In the genomic region with DNA sequence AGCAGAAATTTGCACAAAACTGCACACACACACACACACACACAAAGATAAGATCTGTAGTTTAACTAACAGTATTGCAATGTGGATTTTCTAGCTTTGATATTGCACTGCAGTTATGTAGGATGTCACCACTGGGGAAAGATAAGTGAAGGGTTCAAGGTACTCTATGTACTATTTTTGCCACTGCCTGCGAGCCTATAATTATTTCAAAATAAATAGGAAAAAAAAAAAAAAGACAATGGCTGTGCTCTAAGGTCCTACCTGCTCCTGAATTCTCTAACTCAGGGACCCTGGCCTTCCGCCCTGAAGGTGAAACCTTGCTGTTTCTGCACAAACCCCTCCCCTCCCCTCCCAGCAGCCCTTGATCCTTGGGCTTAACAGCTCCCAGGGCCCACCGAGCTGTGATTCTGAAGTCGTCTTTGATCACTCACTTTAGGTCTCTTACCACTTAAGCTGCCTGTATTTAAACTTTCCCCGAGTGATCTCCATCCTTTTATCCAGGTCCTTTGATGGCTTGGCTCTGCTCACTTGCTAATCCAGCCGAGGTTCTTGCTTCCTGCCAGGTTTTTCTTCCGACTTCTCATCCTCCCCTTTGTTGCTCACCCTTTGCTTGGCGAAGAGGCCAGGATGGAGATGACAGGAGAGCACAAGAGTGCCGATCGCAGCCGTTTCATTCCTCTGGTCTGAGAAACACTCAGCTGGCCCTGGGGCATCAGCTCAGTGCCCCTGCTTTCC, we compare ENCODE assay signal across 2 cellular contexts.
TF ChIP-seq lines count a peak whose summit lies in the region.

No MANE protein-coding gene starts in this region.

TF ChIP-seq in H1, 55 proteins besides CTCF, POLR2A, EP300 and RAD21:
- 0 out of 2 replicates have a peak, but pooled peaks have one; percentile 15 for TF ChIP-seq SP1 (IDR thresholded peaks at IDR 0.05; ENCODE audit: low read depth, low read length)
- TF ChIP-seq HDAC2 (IDR thresholded peaks at IDR 0.05; ENCODE audit: borderline replicate concordance in 1 of 2, low read depth in 2 of 2, low read length in 2 of 2), result 0 out of 4 replicates have a peak, but pooled peaks of 1 of the 2 experiments have one; percentile 14
- TF ChIP-seq NANOG (IDR thresholded peaks at IDR 0.05; ENCODE audit: insufficient read depth, low read depth, low read length, poor library complexity, severe bottlenecking), result peak; percentile 69
- no peak for TF ChIP-seq SP2 (IDR thresholded peaks at IDR 0.05; ENCODE audit: low read length)

TF ChIP-seq in liver, 16 proteins besides CTCF, POLR2A, EP300 and RAD21:
- TF ChIP-seq YY1 (IDR thresholded peaks at IDR 0.05), result peak; percentile 63
- peak; percentile 71 to 78 for TF ChIP-seq HNF4A (conservative IDR thresholded peaks at IDR 0.05)
- TF ChIP-seq NR2F2 (IDR thresholded peaks at IDR 0.05), result no peak
- TF ChIP-seq TAF1 (conservative IDR thresholded peaks at IDR 0.05), result no peak
- TF ChIP-seq HNF4G (IDR thresholded peaks at IDR 0.05), result peak; percentile 32
- TF ChIP-seq SP1 (IDR thresholded peaks at IDR 0.05), result peak; percentile 83
- TF ChIP-seq, protein P1, sequence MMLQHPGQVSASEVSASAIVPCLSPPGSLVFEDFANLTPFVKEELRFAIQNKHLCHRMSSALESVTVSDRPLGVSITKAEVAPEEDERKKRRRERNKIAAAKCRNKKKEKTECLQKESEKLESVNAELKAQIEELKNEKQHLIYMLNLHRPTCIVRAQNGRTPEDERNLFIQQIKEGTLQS (IDR thresholded peaks at IDR 0.05), result peak; percentile 53
- peak; percentile 44 to 69 for TF ChIP-seq RXRA (IDR thresholded peaks at IDR 0.05)
- peak; percentile 21 to 45 for TF ChIP-seq JUND (IDR thresholded peaks at IDR 0.05)
- TF ChIP-seq FOXA1 (IDR thresholded peaks at IDR 0.05), result no peak
- no peak for TF ChIP-seq EGR1 (IDR thresholded peaks at IDR 0.05; ENCODE audit: low read depth in 2 of 2)
- TF ChIP-seq, protein P2, sequence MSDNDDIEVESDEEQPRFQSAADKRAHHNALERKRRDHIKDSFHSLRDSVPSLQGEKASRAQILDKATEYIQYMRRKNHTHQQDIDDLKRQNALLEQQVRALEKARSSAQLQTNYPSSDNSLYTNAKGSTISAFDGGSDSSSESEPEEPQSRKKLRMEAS (IDR thresholded peaks at IDR 0.05), result peak; percentile 23
- TF ChIP-seq, protein P3, sequence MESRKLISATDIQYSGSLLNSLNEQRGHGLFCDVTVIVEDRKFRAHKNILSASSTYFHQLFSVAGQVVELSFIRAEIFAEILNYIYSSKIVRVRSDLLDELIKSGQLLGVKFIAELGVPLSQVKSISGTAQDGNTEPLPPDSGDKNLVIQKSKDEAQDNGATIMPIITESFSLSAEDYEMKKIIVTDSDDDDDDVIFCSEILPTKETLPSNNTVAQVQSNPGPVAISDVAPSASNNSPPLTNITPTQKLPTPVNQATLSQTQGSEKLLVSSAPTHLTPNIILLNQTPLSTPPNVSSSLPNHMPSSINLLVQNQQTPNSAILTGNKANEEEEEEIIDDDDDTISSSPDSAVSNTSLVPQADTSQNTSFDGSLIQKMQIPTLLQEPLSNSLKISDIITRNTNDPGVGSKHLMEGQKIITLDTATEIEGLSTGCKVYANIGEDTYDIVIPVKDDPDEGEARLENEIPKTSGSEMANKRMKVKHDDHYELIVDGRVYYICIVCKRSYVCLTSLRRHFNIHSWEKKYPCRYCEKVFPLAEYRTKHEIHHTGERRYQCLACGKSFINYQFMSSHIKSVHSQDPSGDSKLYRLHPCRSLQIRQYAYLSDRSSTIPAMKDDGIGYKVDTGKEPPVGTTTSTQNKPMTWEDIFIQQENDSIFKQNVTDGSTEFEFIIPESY (IDR thresholded peaks at IDR 0.05), result peak; percentile 18
- TF ChIP-seq GABPA (IDR thresholded peaks at IDR 0.05 in 1 of 2, conservative IDR thresholded peaks at IDR 0.05 in 1 of 2), result no peak
TF ChIP-seq in liver: peak in this region for 9.
